Comparison of ENCODE assay signal across 15 cellular contexts in genomic region chr9:93568169-93568568, GRCh38.
"Had no signal": no experiment of that assay in that cellular context is flagged by ENCODE, and none has a peak within 500 bp of the region (broad histone marks: within the 10 kb centered on the region; RNA-seq: fewer than 3 reads in every experiment).

No MANE protein-coding gene starts in this region.

- H3K27ac ChIP-seq: foreskin keratinocyte, SJCRH30 had no signal

- H3K27me3 Mint-ChIP-seq: activated naive CD8-positive, alpha-beta T cell; progenitor cell of endocrine pancreas had no signal

- ATAC-seq: activated T-cell treated with anti-CD3 and anti-CD28 coated beads, Interleukin-2, amount 50 U/mL, for 4 hours; foreskin keratinocyte had no signal

- H3K9me3 Mint-ChIP-seq: activated T-cell treated with anti-CD3 and anti-CD28 coated beads, Interleukin-2, amount 50 U/mL, for 4 hours had no signal

- H3K4me3 ChIP-seq: SJCRH30 had no signal

- H3K4me1 ChIP-seq: breast epithelium, foreskin keratinocyte, SJCRH30 had no signal

- DNase-seq: activated CD4-positive, CD25-positive, alpha-beta regulatory T cell treated with anti-CD3 and anti-CD28 coated beads, Interleukin-2, amount 50 U/mL, for 72 hours; activated gamma-delta T cell; activated T-cell treated with anti-CD3 and anti-CD28 coated beads, Interleukin-2, amount 50 U/mL, for 4 hours; anterior cingulate cortex; foreskin keratinocyte; heart right ventricle; islet precursor cell; left ventricle myocardium inferior; mesendoderm; SJCRH30; stimulated activated CD4-positive, alpha-beta T cell treated with anti-CD3 and anti-CD28 coated beads, Interleukin-12 subunit alpha, Interleukin-12 subunit beta, amount 100 ng/mL, for 4 hours; stimulated activated naive CD4-positive, alpha-beta T cell treated with Interleukin-2 at 50 U/mL for 16 hours had no signal

- H3K27me3 ChIP-seq: breast epithelium, foreskin keratinocyte, heart right ventricle, SJCRH30 had no signal

- H3K9me3 ChIP-seq: breast epithelium had no signal
